8 cellular contexts compared by ENCODE assay signal in the genomic region with DNA sequence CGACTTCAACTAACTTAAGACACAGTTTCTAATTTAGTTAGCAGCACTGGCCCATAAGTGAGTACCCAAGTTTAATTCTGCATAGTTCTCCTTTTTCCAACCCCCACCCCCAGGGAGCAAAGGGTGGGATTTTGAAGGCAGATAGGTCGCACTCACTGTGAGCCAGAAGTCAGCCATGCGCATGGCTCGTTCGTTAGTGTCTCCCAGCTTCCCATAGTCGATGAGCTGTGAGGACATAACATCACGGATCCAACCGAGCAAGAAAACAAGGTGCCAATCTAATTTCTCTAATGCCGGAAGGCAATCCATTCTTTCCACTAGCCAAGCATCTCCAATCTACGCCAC. TPM values are rescaled to one million over a fixed set of nuclear protein-coding genes. Genes with fewer than 3 reads are reported as not detected.
DNase-seq lines count a peak whose midpoint lies in the region; ATAC-seq and TF ChIP-seq lines count a peak whose summit lies in the region.

No MANE protein-coding gene starts in this region.

- H3K9ac ChIP-seq in liver (ENCODE audit: low read depth in 1 of 2, low read length in 2 of 2) = peak overlapping the region; percentile 63 to 71

- DNase-seq in astrocyte of the spinal cord (ENCODE audit: low read depth, low spot score) (no peak), transverse colon (no peak), GOT3 (lab: John Stamatoyannopoulos, UW) (no peak), AG20443 (ENCODE audit: low spot score) (no peak)
- no peak for DNase-seq in effector CD4-positive, alpha-beta T cell

- TF ChIP-seq POLR2A in transverse colon (IDR thresholded peaks at IDR 0.05) = no peak

- in situ Hi-C loops in astrocyte of the spinal cord (cut with HindIII; ENCODE audit: low sequenced_read_pairs) (no loop called here), transverse colon (cut with MboI; ENCODE audit: low pct_ligation_motif_present in 1 of 4, low pct_unique_long_range_greater_than_20kb in 1 of 4, low sequenced_read_pairs in 3 of 4) (loop anchor here in 1 of 4 donors (5.0 to 10.0 kb wide), 2 partner anchors 65 to 298 kb away; a partner anchor contains a TSS)

- H3K4me3 ChIP-seq in astrocyte of the spinal cord (ENCODE audit: low read depth, low read length) (peak overlapping the region; percentile 98), liver (ENCODE audit: low read depth in 1 of 3, low read length in 3 of 3) (peak overlapping the region; percentile 61 to 83 (median 76)), transverse colon (peak overlapping the region; percentile 73 to 86 (median 79))

- no peak for TF ChIP-seq RAD21 in liver (IDR thresholded peaks at IDR 0.05)

- peak overlapping the region; percentile 66 to 82 for H3K27ac ChIP-seq in liver (ENCODE audit: low read depth in 1 of 2, low read length in 2 of 2)
- peak overlapping the region; percentile 83 to 94 (median 90) for H3K27ac ChIP-seq in transverse colon

- WGBS in liver = under 1% methylated on average over 10 of the region's 10 CpGs
- 0% methylated on average over 10 of the region's 10 CpGs; no CpG with 5 or more reads in 1 of the 2 donors for WGBS in transverse colon (ENCODE audit: low coverage in 1 of 2), 2 donors

- peak; percentile 1 for ATAC-seq in GM18867 (IDR thresholded peaks at IDR 0.05; ENCODE audit: unreplicated experiment)
- ATAC-seq in HG03354 (IDR thresholded peaks at IDR 0.05; ENCODE audit: poor library complexity, severe bottlenecking, unreplicated experiment) = peak; percentile 6

- intact Hi-C loops in transverse colon (cut with DNase I; ENCODE audit: low total_unique reads) = loop anchor here (5.0 to 10.0 kb wide), 2 partner anchors 70 to 148 kb away; a partner anchor contains a TSS

- no peak for TF ChIP-seq CTCF in astrocyte of the spinal cord (IDR thresholded peaks at IDR 0.05; ENCODE audit: low read depth, low read length)
- no peak for TF ChIP-seq CTCF in liver (IDR thresholded peaks at IDR 0.05; ENCODE audit: low read depth, low read length, missing input control)
- TF ChIP-seq CTCF in transverse colon (IDR thresholded peaks at IDR 0.05) = no peak

- H3K9me3 ChIP-seq in liver (ENCODE audit: control insufficient read depth in 4 of 4, low read length in 3 of 4) (no peaks in the 10 kb centered on the region), transverse colon (no peaks in the 10 kb centered on the region)

- TF ChIP-seq EP300 in transverse colon (IDR thresholded peaks at IDR 0.05; ENCODE audit: low read depth) = no peak

- peaks cover 0 to 4% (median 3%) of the 10 kb centered on the region in 4 donors for H3K36me3 ChIP-seq in liver (ENCODE audit: control insufficient read depth in 4 of 4, insufficient read depth in 3 of 4, low read depth in 1 of 4, low read length in 3 of 4)
- no peaks in the 10 kb centered on the region for H3K36me3 ChIP-seq in transverse colon

- H3K27me3 ChIP-seq in liver (ENCODE audit: control insufficient read depth in 4 of 4, insufficient read depth in 4 of 4, low read length in 3 of 4) = no peaks in the 10 kb centered on the region
- no peaks in the 10 kb centered on the region for H3K27me3 ChIP-seq in transverse colon

- H3K4me1 ChIP-seq in liver (ENCODE audit: control insufficient read depth in 4 of 4, insufficient read depth in 4 of 4, low read length in 3 of 4) = peaks cover 2 to 13% (median 9%) of the 10 kb centered on the region in 4 donors
- peaks cover 8 to 23% (median 14%) of the 10 kb centered on the region in 4 donors for H3K4me1 ChIP-seq in transverse colon

TF ChIP-seq in liver, 16 proteins besides CTCF, POLR2A, EP300 and RAD21:
- no peak for TF ChIP-seq JUND (IDR thresholded peaks at IDR 0.05)
- no peak for TF ChIP-seq HNF4A (conservative IDR thresholded peaks at IDR 0.05)
- TF ChIP-seq, protein P1, sequence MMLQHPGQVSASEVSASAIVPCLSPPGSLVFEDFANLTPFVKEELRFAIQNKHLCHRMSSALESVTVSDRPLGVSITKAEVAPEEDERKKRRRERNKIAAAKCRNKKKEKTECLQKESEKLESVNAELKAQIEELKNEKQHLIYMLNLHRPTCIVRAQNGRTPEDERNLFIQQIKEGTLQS (IDR thresholded peaks at IDR 0.05) = no peak
- TF ChIP-seq, protein P2, sequence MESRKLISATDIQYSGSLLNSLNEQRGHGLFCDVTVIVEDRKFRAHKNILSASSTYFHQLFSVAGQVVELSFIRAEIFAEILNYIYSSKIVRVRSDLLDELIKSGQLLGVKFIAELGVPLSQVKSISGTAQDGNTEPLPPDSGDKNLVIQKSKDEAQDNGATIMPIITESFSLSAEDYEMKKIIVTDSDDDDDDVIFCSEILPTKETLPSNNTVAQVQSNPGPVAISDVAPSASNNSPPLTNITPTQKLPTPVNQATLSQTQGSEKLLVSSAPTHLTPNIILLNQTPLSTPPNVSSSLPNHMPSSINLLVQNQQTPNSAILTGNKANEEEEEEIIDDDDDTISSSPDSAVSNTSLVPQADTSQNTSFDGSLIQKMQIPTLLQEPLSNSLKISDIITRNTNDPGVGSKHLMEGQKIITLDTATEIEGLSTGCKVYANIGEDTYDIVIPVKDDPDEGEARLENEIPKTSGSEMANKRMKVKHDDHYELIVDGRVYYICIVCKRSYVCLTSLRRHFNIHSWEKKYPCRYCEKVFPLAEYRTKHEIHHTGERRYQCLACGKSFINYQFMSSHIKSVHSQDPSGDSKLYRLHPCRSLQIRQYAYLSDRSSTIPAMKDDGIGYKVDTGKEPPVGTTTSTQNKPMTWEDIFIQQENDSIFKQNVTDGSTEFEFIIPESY (IDR thresholded peaks at IDR 0.05) = no peak
- TF ChIP-seq HNF4G (IDR thresholded peaks at IDR 0.05) = no peak
- TF ChIP-seq SP1 (IDR thresholded peaks at IDR 0.05) = no peak
- no peak for TF ChIP-seq GABPA (IDR thresholded peaks at IDR 0.05 in 1 of 2, conservative IDR thresholded peaks at IDR 0.05 in 1 of 2)
- TF ChIP-seq FOXA1 (IDR thresholded peaks at IDR 0.05) = no peak
- no peak for TF ChIP-seq YY1 (IDR thresholded peaks at IDR 0.05)
- no peak for TF ChIP-seq RXRA (IDR thresholded peaks at IDR 0.05)
- TF ChIP-seq, protein P3, sequence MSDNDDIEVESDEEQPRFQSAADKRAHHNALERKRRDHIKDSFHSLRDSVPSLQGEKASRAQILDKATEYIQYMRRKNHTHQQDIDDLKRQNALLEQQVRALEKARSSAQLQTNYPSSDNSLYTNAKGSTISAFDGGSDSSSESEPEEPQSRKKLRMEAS (IDR thresholded peaks at IDR 0.05) = no peak
- TF ChIP-seq NR2F2 (IDR thresholded peaks at IDR 0.05) = no peak
- TF ChIP-seq EGR1 (IDR thresholded peaks at IDR 0.05; ENCODE audit: low read depth in 2 of 2) = no peak
- TF ChIP-seq TAF1 (conservative IDR thresholded peaks at IDR 0.05) = no peak
- no peak for TF ChIP-seq FOXA2 (IDR thresholded peaks at IDR 0.05)
- TF ChIP-seq, protein P4, sequence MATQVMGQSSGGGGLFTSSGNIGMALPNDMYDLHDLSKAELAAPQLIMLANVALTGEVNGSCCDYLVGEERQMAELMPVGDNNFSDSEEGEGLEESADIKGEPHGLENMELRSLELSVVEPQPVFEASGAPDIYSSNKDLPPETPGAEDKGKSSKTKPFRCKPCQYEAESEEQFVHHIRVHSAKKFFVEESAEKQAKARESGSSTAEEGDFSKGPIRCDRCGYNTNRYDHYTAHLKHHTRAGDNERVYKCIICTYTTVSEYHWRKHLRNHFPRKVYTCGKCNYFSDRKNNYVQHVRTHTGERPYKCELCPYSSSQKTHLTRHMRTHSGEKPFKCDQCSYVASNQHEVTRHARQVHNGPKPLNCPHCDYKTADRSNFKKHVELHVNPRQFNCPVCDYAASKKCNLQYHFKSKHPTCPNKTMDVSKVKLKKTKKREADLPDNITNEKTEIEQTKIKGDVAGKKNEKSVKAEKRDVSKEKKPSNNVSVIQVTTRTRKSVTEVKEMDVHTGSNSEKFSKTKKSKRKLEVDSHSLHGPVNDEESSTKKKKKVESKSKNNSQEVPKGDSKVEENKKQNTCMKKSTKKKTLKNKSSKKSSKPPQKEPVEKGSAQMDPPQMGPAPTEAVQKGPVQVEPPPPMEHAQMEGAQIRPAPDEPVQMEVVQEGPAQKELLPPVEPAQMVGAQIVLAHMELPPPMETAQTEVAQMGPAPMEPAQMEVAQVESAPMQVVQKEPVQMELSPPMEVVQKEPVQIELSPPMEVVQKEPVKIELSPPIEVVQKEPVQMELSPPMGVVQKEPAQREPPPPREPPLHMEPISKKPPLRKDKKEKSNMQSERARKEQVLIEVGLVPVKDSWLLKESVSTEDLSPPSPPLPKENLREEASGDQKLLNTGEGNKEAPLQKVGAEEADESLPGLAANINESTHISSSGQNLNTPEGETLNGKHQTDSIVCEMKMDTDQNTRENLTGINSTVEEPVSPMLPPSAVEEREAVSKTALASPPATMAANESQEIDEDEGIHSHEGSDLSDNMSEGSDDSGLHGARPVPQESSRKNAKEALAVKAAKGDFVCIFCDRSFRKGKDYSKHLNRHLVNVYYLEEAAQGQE (IDR thresholded peaks at IDR 0.05) = no peak

RNA-seq across cellular contexts. Expression of a gene that starts 0.6 kb away (rescaled TPM):
- total RNA-seq in liver = 10 to 100 TPM; 14.0 to 18.0 TPM
- 10 to 100 TPM; 20.0 to 21.8 TPM for polyA plus RNA-seq in liver
- total RNA-seq in transverse colon = 10 to 100 TPM in 3 of 4 donors, 1 to 10 TPM in 1; 9.3 to 62.9 (median 14.2) TPM

RNA-seq across cellular contexts. Expression of a gene that starts 27.0 kb away (rescaled TPM):
- total RNA-seq in liver (1 to 10 TPM; 8.6 to 8.9 TPM), transverse colon (10 to 100 TPM in 3 of 4 donors, 1 to 10 TPM in 1; 5.5 to 17.7 (median 14.0) TPM)
- polyA plus RNA-seq in liver = 1 to 10 TPM in 1 of 2 donors, under 1 TPM in 1; 0.68 to 3.0 TPM
